In genomic region chr1:78072216-78072615, GRCh38 we compare ENCODE assay signal across 19 cellular contexts. TPM values are rescaled to one million over a fixed set of nuclear protein-coding genes. Genes with fewer than 3 reads are reported as not detected.
DNase-seq lines count a peak whose midpoint lies in the region; ATAC-seq and TF ChIP-seq lines count a peak whose summit lies in the region.
"Had no signal": no experiment of that assay in that cellular context is flagged by ENCODE, and none has a peak within 500 bp of the region (broad histone marks: within the 10 kb centered on the region; RNA-seq: fewer than 3 reads in every experiment).

No MANE protein-coding gene starts in this region.

- in situ Hi-C loops in gastrocnemius medialis (cut with MboI; ENCODE audit: low sequenced_read_pairs in 4 of 4) = no loop called here

- CTCF ChIA-PET in HCT116 (lab: Charles Lee) = no interaction called here

- WGBS in right lobe of liver (ENCODE audit: insufficient coverage, low coverage, low lambda C conversion rate, missing lambda C conversion rate) = 29% methylated on average over 1 of the region's 1 CpG

- TF ChIP-seq CTCF in HCT116 (IDR thresholded peaks at IDR 0.05 in 2 of 3, conservative IDR thresholded peaks at IDR 0.05 in 1 of 3; ENCODE audit: borderline replicate concordance in 1 of 3, insufficient read depth in 1 of 3, low read depth in 2 of 3, low read length in 2 of 3) (no peak), gastrocnemius medialis (IDR thresholded peaks at IDR 0.05 in 4 of 5, conservative IDR thresholded peaks at IDR 0.05 in 1 of 5) (no peak), right lobe of liver (IDR thresholded peaks at IDR 0.05) (no peak)

- H3K27me3 ChIP-seq in HCT116 (ENCODE audit: insufficient read depth, low read length) (no peaks in the 10 kb centered on the region), gastrocnemius medialis (no peaks in the 10 kb centered on the region), right lobe of liver (no peaks in the 10 kb centered on the region)

- DNase-seq in EL (peak; percentile 53), HCT116 (ENCODE audit: low read depth, low spot score) (no peak), epithelial cell of prostate (ENCODE audit: low read depth, low spot score) (no peak), gastrocnemius medialis (no peak), right lobe of liver (no peak)
- DNase-seq: DMS79 treated with DMSO at 0.1 percent for 48 hours; GDM1; H9; NCI-H1105 treated with DMSO at 0.1 percent for 48 hours; NCI-H1694 treated with DMSO at 0.1 percent for 48 hours; NCI-H2107; NCI-H510A; NCI-H748 treated with DMSO at 0.1 percent for 48 hours; NK-92 treated with Interleukin-12 subunit alpha and Interleukin-12 subunit beta, amount 100 ng/mL, for 24 hours; Right ventricle myocardium superior had no signal

- H3K4me3 ChIP-seq in HCT116 (replicated peaks in 1 of 2; ENCODE audit: low read depth in 1 of 2, low read length in 2 of 2) (no peak overlapping the region), gastrocnemius medialis (no peak overlapping the region), right lobe of liver (no peak overlapping the region)
- H3K4me3 ChIP-seq: K562 had no signal

- TF ChIP-seq RAD21 in HCT116 (IDR thresholded peaks at IDR 0.05; ENCODE audit: low read depth) = no peak

- no peaks in the 10 kb centered on the region for H3K9me3 ChIP-seq in HCT116 (ENCODE audit: control insufficient read depth in 1 of 2, insufficient read depth in 1 of 2, low read depth in 1 of 2, low read length in 2 of 2)
- no peaks in the 10 kb centered on the region for H3K9me3 ChIP-seq in gastrocnemius medialis
- H3K9me3 ChIP-seq in right lobe of liver = no peaks in the 10 kb centered on the region

- H3K4me1 ChIP-seq in HCT116 (ENCODE audit: control insufficient read depth in 1 of 2, insufficient read depth in 2 of 2, low read length in 2 of 2) = peaks cover 9 to 17% of the 10 kb centered on the region in 2 experiments
- peaks cover 25 to 56% of the 10 kb centered on the region in 2 donors for H3K4me1 ChIP-seq in gastrocnemius medialis
- peaks cover 0 to 12% (median 0%) of the 10 kb centered on the region in 4 donors for H3K4me1 ChIP-seq in right lobe of liver

- H2AFZ ChIP-seq in HCT116 (ENCODE audit: low read depth, low read length, poor library complexity, severe bottlenecking) = peak overlapping the region; percentile 75

- no peaks in the 10 kb centered on the region for H4K20me1 ChIP-seq in HCT116 (ENCODE audit: insufficient read depth)

- RAD21 ChIA-PET in HCT116 (lab: Charles Lee; ENCODE audit: low non-redundant PET in 1 of 2, low total read pairs in 2 of 2, uncharacterized antibody in 2 of 2, unreplicated experiment in 2 of 2) = no interaction called here

- ATAC-seq in HCT116 (no peak), gastrocnemius medialis (no peak), HG02678 (IDR thresholded peaks at IDR 0.05; ENCODE audit: unreplicated experiment) (no peak), GM21528 (IDR thresholded peaks at IDR 0.05; ENCODE audit: low FRiP score, unreplicated experiment) (no peak), right lobe of liver (no peak)
- ATAC-seq: K562 had no signal

- no peak overlapping the region for H3K9ac ChIP-seq in HCT116 (ENCODE audit: low read length)

- H3K27ac ChIP-seq in HCT116 (ENCODE audit: low read depth, low read length) = no peak overlapping the region
- peak overlapping the region; percentile 54 for H3K27ac ChIP-seq in epithelial cell of prostate
- peak overlapping the region in 3 of 4 donors; percentile 81 to 86 (median 82) for H3K27ac ChIP-seq in gastrocnemius medialis
- H3K27ac ChIP-seq in right lobe of liver = no peak overlapping the region

- no peaks in the 10 kb centered on the region for H3K9me2 ChIP-seq in HCT116 (ENCODE audit: insufficient read depth)

- H3K36me3 ChIP-seq in HCT116 (ENCODE audit: control insufficient read depth in 1 of 2, insufficient read depth in 2 of 2, low read length in 2 of 2) (no peaks in the 10 kb centered on the region), gastrocnemius medialis (no peaks in the 10 kb centered on the region), right lobe of liver (no peaks in the 10 kb centered on the region)

- no TSS peak for BruUV-seq in HCT116 (replicated peaks; lab: Mats Ljungman, UMichigan)

- no peaks in the 10 kb centered on the region for H3K79me2 ChIP-seq in HCT116 (ENCODE audit: insufficient read depth, low read length)

- intact Hi-C loops in HCT116 (cut with micrococcal nuclease) (no loop called here), gastrocnemius medialis (cut with DNase I; ENCODE audit: low total_unique reads) (no loop called here), right lobe of liver (cut with DNase I) (no loop called here)

- TF ChIP-seq POLR2A in HCT116 (IDR thresholded peaks at IDR 0.05; ENCODE audit: borderline replicate concordance, extremely low read depth, insufficient read depth, insufficient read length) (no peak), gastrocnemius medialis (IDR thresholded peaks at IDR 0.05) (no peak), right lobe of liver (IDR thresholded peaks at IDR 0.05) (no peak)

- POLR2A ChIA-PET in HCT116 (lab: Charles Lee) = no interaction called here

- no peak overlapping the region for H3K4me2 ChIP-seq in HCT116 (ENCODE audit: low read length)

TF ChIP-seq in HCT116, 20 proteins besides CTCF, POLR2A, EP300 and RAD21:
- TF ChIP-seq SP1 (IDR thresholded peaks at IDR 0.05; ENCODE audit: low read depth) (no peak), POLR2AphosphoS5 (IDR thresholded peaks at IDR 0.05; ENCODE audit: low read depth, low read length) (no peak), EGR1 (IDR thresholded peaks at IDR 0.05; ENCODE audit: low read depth) (no peak), SIN3A (IDR thresholded peaks at IDR 0.05; ENCODE audit: low read depth) (no peak)

RNA-seq across cellular contexts. Expression of gene GIPC2, which starts 26.4 kb away (rescaled TPM):
- total RNA-seq in HCT116 (2021; ENCODE audit: unreplicated experiment) = 0.07 TPM
- polyA plus RNA-seq in HCT116 (2012) = 0.01 TPM in 1 of 2 replicates, not detected in the other
- total RNA-seq in gastrocnemius medialis = 1 to 10 TPM in 3 of 4 donors, under 1 TPM in 1; 0.67 to 1.5 (median 1.3) TPM
- total RNA-seq in right lobe of liver = 1 to 10 TPM; 4.7 to 9.8 (median 7.0) TPM
- polyA plus RNA-seq: CD14-positive monocyte had no signal

Comparison
In these comparisons a context has a peak if more than half of its experiments do, and no peak if none do; other contexts are left out.
1. H3K27ac ChIP-seq: peak in epithelial cell of prostate (single experiment) and gastrocnemius medialis (3 of 4); none in HCT116 (single experiment) and right lobe of liver (0 of 3).